15 cellular contexts compared by ENCODE assay signal in genomic region chr1:245915851-245916250, GRCh38.
A peak's percentile ranks its signal among the peaks of the same experiment; 100 is the strongest.
DNase-seq lines count a peak whose midpoint lies in the region; TF ChIP-seq lines count a peak whose summit lies in the region.
"Had no signal": no experiment of that assay in that cellular context is flagged by ENCODE, and none has a peak within 500 bp of the region (broad histone marks: within the 10 kb centered on the region; RNA-seq: fewer than 3 reads in every experiment).

No MANE protein-coding gene starts in this region.

- H3K4me3 Mint-ChIP-seq in glutamatergic neuron (ENCODE audit: unreplicated experiment): no peak overlapping the region
- H3K4me3 Mint-ChIP-seq: CD14-positive monocyte; CD4-positive, alpha-beta memory T cell; GM23338 had no signal

- H3K27me3 Mint-ChIP-seq in glutamatergic neuron (ENCODE audit: unreplicated experiment): peaks cover 3% of the 10 kb centered on the region
- H3K27me3 Mint-ChIP-seq: CD4-positive, alpha-beta memory T cell had no signal

- peaks cover 12% of the 10 kb centered on the region for H3K4me1 Mint-ChIP-seq in glutamatergic neuron (ENCODE audit: low read depth, unreplicated experiment)
- H3K4me1 Mint-ChIP-seq: CD14-positive monocyte; CD4-positive, alpha-beta memory T cell; GM23338 had no signal

- peaks cover 4% of the 10 kb centered on the region for H3K36me3 Mint-ChIP-seq in glutamatergic neuron (ENCODE audit: unreplicated experiment)

- H3K27ac Mint-ChIP-seq in glutamatergic neuron (ENCODE audit: unreplicated experiment): peak overlapping the region; percentile 50
- H3K27ac Mint-ChIP-seq: CD14-positive monocyte, GM23338 had no signal

- TF ChIP-seq CTCF in glutamatergic neuron (IDR thresholded peaks at IDR 0.05; ENCODE audit: partially characterized antibody, unreplicated experiment): no peak

- H3K9me3 Mint-ChIP-seq in glutamatergic neuron (ENCODE audit: unreplicated experiment): peaks cover 2% of the 10 kb centered on the region
- H3K9me3 Mint-ChIP-seq: GM23338 had no signal

- peak; percentile 13 for DNase-seq in NCI-H82 (lab: John Stamatoyannopoulos, UW)
- DNase-seq in NCI-H82 treated with DMSO at 0.1 percent for 48 hours (lab: John Stamatoyannopoulos, UW; ENCODE audit: unreplicated experiment): no peak
- DNase-seq in NCI-H446 treated with DMSO at 0.1 percent for 48 hours (lab: John Stamatoyannopoulos, UW): peak; percentile 22
- DNase-seq in glutamatergic neuron: no peak
- no peak for DNase-seq in LoVo (ENCODE audit: low spot score)
- DNase-seq in activated naive CD4-positive, alpha-beta T cell treated with anti-CD3 and anti-CD28 coated beads, Interleukin-2, amount 50 U/mL, for 16 hours: no peak
- no peak for DNase-seq in GDM1 (lab: John Stamatoyannopoulos, UW)
- DNase-seq: 8988T; CD4-positive, alpha-beta memory T cell; DMS53; DND-41; EL; HCEC 1CT had no signal

Comparison
In these comparisons a context has a peak if more than half of its experiments do, and no peak if none do; other contexts are left out.
1. DNase-seq: peak in NCI-H82 (single experiment) and NCI-H446 treated with DMSO at 0.1 percent for 48 hours (single experiment); none in NCI-H82 treated with DMSO at 0.1 percent for 48 hours (single experiment), glutamatergic neuron (single experiment), LoVo (single experiment), activated naive CD4-positive, alpha-beta T cell treated with anti-CD3 and anti-CD28 coated beads, Interleukin-2, amount 50 U/mL, for 16 hours (single experiment) and GDM1 (single experiment).